12 cellular contexts compared by ENCODE assay signal in the genomic region with DNA sequence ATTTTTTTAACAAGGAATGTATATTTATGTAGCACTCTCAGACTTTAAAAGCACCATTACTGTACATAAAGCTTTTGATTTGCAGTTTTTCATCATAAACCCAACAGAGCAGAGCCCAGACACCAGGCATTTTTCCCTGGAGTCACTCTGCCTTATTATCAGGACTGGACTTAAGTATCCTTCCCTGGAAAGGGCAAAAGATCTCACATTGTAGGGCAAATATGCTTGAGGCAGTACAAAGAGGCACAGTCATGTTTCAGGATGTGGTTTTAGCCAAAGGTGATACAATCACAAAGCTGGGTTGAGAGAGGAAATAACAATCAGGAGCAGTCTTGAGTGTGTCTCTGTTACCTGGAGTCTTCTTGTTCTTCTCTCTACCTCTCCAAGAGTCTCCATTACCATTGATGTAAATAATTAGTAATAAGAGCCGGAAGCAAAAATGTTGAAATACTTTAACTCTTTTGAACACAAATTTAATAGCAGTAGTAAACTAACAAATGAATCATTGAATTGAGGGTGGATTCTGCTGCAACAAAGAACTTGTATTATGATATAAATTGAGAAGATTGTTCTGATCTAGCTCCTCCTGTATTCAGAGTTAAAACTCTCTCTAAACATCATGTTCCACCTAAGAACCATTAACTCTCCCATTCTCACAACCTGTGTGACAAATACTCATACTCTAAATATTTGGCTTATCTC.
DNase-seq lines count a peak whose midpoint lies in the region; ATAC-seq, FAIRE-seq and TF ChIP-seq lines count a peak whose summit lies in the region.
"Had no signal": no experiment of that assay in that cellular context is flagged by ENCODE, and none has a peak within 500 bp of the region (broad histone marks: within the 10 kb centered on the region; RNA-seq: fewer than 3 reads in every experiment).

No MANE protein-coding gene starts in this region.

- peak overlapping the region; percentile 38 for H3K27ac ChIP-seq in trophoblast cell (ENCODE audit: low read depth, low read length)
- H3K27ac ChIP-seq in brain microvascular endothelial cell = no peak overlapping the region
- H3K27ac ChIP-seq: WERI-Rb-1 had no signal

- no peaks in the 10 kb centered on the region for H3K9me3 ChIP-seq in trophoblast cell (ENCODE audit: insufficient read depth, low read depth, low read length)

- no peak overlapping the region for H3K18ac ChIP-seq in trophoblast cell (ENCODE audit: low read length)

- H3K36me3 ChIP-seq in bronchial epithelial cell (ENCODE audit: control insufficient read depth, insufficient read depth, low read length) (no peaks in the 10 kb centered on the region), trophoblast cell (ENCODE audit: control insufficient read depth in 1 of 2, insufficient read depth in 2 of 2, low read length in 2 of 2) (no peaks in the 10 kb centered on the region), brain microvascular endothelial cell (replicated peaks) (no peaks in the 10 kb centered on the region)
- H3K36me3 ChIP-seq: WERI-Rb-1 had no signal

- peaks cover 23% of the 10 kb centered on the region for H3K79me1 ChIP-seq in trophoblast cell (ENCODE audit: low read length)

- no peak overlapping the region for H3K4ac ChIP-seq in trophoblast cell (ENCODE audit: low read depth, low read length)

- H3K27me3 ChIP-seq in bronchial epithelial cell (ENCODE audit: control insufficient read depth, insufficient read depth, low read length) = no peaks in the 10 kb centered on the region
- H3K27me3 ChIP-seq in trophoblast cell (ENCODE audit: insufficient read depth, low read length) = no peaks in the 10 kb centered on the region
- H3K27me3 ChIP-seq in brain microvascular endothelial cell (replicated peaks) = no peaks in the 10 kb centered on the region

- H4K91ac ChIP-seq in trophoblast cell (ENCODE audit: low read depth, low read length) = no peak overlapping the region

- in situ Hi-C loops in brain microvascular endothelial cell (cut with HindIII; ENCODE audit: low pct_ligation_motif_present, low sequenced_read_pairs) = no loop called here

- no peak overlapping the region for H4K8ac ChIP-seq in trophoblast cell (ENCODE audit: low read depth, low read length)

- peak; percentile 86 to 87 for ATAC-seq in activated CD4-positive, CD25-positive, alpha-beta regulatory T cell treated with anti-CD3 and anti-CD28 coated beads, Interleukin-2, amount 50 U/mL, for 24 hours
- ATAC-seq in GM21723 (IDR thresholded peaks at IDR 0.05; ENCODE audit: unreplicated experiment) = no peak

- no peak overlapping the region for H3K9ac ChIP-seq in trophoblast cell (ENCODE audit: low read length)

- H2BK12ac ChIP-seq in trophoblast cell (ENCODE audit: low read length) = no peak overlapping the region

- H2BK120ac ChIP-seq in trophoblast cell (ENCODE audit: insufficient read depth, low read length, poor library complexity) = no peak overlapping the region

- H3K4me1 ChIP-seq in trophoblast cell (ENCODE audit: control insufficient read depth in 1 of 2, insufficient read depth in 2 of 2, low read length in 2 of 2) = peaks cover 10 to 16% of the 10 kb centered on the region in 2 experiments

- FAIRE-seq in bronchial epithelial cell (lab: Jason Lieb, UNC) = no peak
- FAIRE-seq: endometrium had no signal

- no peak overlapping the region for H2AK5ac ChIP-seq in trophoblast cell (ENCODE audit: low read length)

- no CpG with 5 or more reads among the region's 1 CpG for WGBS in trophoblast cell (ENCODE audit: extremely low coverage, insufficient coverage, insufficient read length)

- TF ChIP-seq CTCF in bronchial epithelial cell (IDR thresholded peaks at IDR 0.05; ENCODE audit: insufficient read depth, low read length, severe bottlenecking) (no peak), brain microvascular endothelial cell (IDR thresholded peaks at IDR 0.05; ENCODE audit: low read depth, low read length, missing control alignments) (no peak)

- H2AFZ ChIP-seq in trophoblast cell (ENCODE audit: insufficient read depth, low read length, poor library complexity) = no peak overlapping the region

- no peak overlapping the region for H3K23ac ChIP-seq in trophoblast cell (ENCODE audit: low read length)

- no peaks in the 10 kb centered on the region for H3K79me2 ChIP-seq in trophoblast cell (ENCODE audit: control insufficient read depth, insufficient read depth, low read length, poor library complexity)

- no peak overlapping the region for H3K14ac ChIP-seq in trophoblast cell (ENCODE audit: low read length)

- no peak for DNase-seq in activated CD4-positive, CD25-positive, alpha-beta regulatory T cell treated with anti-CD3 and anti-CD28 coated beads, Interleukin-2, amount 50 U/mL, for 72 hours
- DNase-seq in OCI-M1 (lab: John Stamatoyannopoulos, UW) = peak; percentile 82
- peak; percentile 92 for DNase-seq in bronchial epithelial cell (ENCODE audit: low read depth)
- DNase-seq in trophoblast cell = peak in 1 of 2 donors; percentile 58
- no peak for DNase-seq in cortex of kidney (lab: John Stamatoyannopoulos, UW)
- no peak for DNase-seq in brain microvascular endothelial cell
- DNase-seq: ACHN, NCI-H1417, WERI-Rb-1 had no signal

- H3K4me3 ChIP-seq in bronchial epithelial cell (ENCODE audit: low read depth, low read length) (no peak overlapping the region), trophoblast cell (ENCODE audit: low read depth, low read length) (no peak overlapping the region), brain microvascular endothelial cell (ENCODE audit: low read depth, low read length) (no peak overlapping the region)

- no peak overlapping the region for H3K4me2 ChIP-seq in trophoblast cell (ENCODE audit: low read length)

- no peak overlapping the region for H2BK5ac ChIP-seq in trophoblast cell (ENCODE audit: low read depth, low read length, poor library complexity)

- H4K12ac ChIP-seq in trophoblast cell (ENCODE audit: low read depth, low read length) = no peak overlapping the region

Comparison
In these comparisons a context has a peak if more than half of its experiments do, and no peak if none do; other contexts are left out.
1. DNase-seq: peak in OCI-M1 (single experiment) and bronchial epithelial cell (single experiment); none in activated CD4-positive, CD25-positive, alpha-beta regulatory T cell treated with anti-CD3 and anti-CD28 coated beads, Interleukin-2, amount 50 U/mL, for 72 hours (single experiment), cortex of kidney (single experiment) and brain microvascular endothelial cell (single experiment).